ENCODE assay signal across 10 cellular contexts in genomic region chr15:38672814-38673292, GRCh38.
DNase-seq lines count a peak whose midpoint lies in the region; ATAC-seq and TF ChIP-seq lines count a peak whose summit lies in the region.
"Had no signal": no experiment of that assay in that cellular context is flagged by ENCODE, and none has a peak within 500 bp of the region (broad histone marks: within the 10 kb centered on the region; RNA-seq: fewer than 3 reads in every experiment).

No MANE protein-coding gene starts in this region.

- ATAC-seq in GM18861 (IDR thresholded peaks at IDR 0.05; ENCODE audit: unreplicated experiment) (peak; percentile 47), GM21526 (IDR thresholded peaks at IDR 0.05; ENCODE audit: low FRiP score, unreplicated experiment) (peak; percentile 36), HG03432 (IDR thresholded peaks at IDR 0.05; ENCODE audit: unreplicated experiment) (peak; percentile 38), SK-N-SH treated with all-trans-retinoic acid at 6 μM for 48 hours (no peak)
- ATAC-seq: left ventricle myocardium superior had no signal

- DNase-seq in germinal center (ENCODE audit: low spot score) (peak; percentile 48), iPS-NIHi11 (ENCODE audit: low spot score) (no peak), foreskin melanocyte (no peak)
- DNase-seq: DND-41, H9, left ventricle myocardium superior had no signal

TF ChIP-seq in SK-N-SH treated with all-trans-retinoic acid at 6 μM for 48 hours, 23 proteins besides CTCF, POLR2A, EP300 and RAD21:
- no peak for TF ChIP-seq ZFP30 (CRISPR knock-in tag; IDR thresholded peaks at IDR 0.05)
- TF ChIP-seq ESRRG (CRISPR knock-in tag; IDR thresholded peaks at IDR 0.05) = no peak
- no peak for TF ChIP-seq ZFP3 (CRISPR knock-in tag; IDR thresholded peaks at IDR 0.05)
- TF ChIP-seq PPARA (CRISPR knock-in tag; IDR thresholded peaks at IDR 0.05; ENCODE audit: borderline replicate concordance) = no peak
- no peak for TF ChIP-seq ARNTL (CRISPR knock-in tag; IDR thresholded peaks at IDR 0.05; ENCODE audit: borderline replicate concordance, low read depth)
- no peak for TF ChIP-seq ZNF565 (CRISPR knock-in tag; conservative IDR thresholded peaks at IDR 0.05; ENCODE audit: low read depth)
- no peak for TF ChIP-seq TOX (CRISPR knock-in tag; IDR thresholded peaks at IDR 0.05; ENCODE audit: borderline replicate concordance)
- no peak for TF ChIP-seq RARB (CRISPR knock-in tag; IDR thresholded peaks at IDR 0.05)
- TF ChIP-seq ZNF70 (CRISPR knock-in tag; IDR thresholded peaks at IDR 0.05) = no peak
- TF ChIP-seq ZNF8 (CRISPR knock-in tag; IDR thresholded peaks at IDR 0.05) = no peak
- TF ChIP-seq CSRNP3 (CRISPR knock-in tag; IDR thresholded peaks at IDR 0.05) = no peak
- no peak for TF ChIP-seq CREB5 (CRISPR knock-in tag; IDR thresholded peaks at IDR 0.05; ENCODE audit: low read depth)
- no peak for TF ChIP-seq TCF4 (CRISPR knock-in tag; IDR thresholded peaks at IDR 0.05; ENCODE audit: borderline replicate concordance)
TF ChIP-seq in SK-N-SH treated with all-trans-retinoic acid at 6 μM for 48 hours: peak in this region for 0.
